11 cellular contexts compared by ENCODE assay signal in genomic region chr18:46169464-46169941, GRCh38.
DNase-seq lines count a peak whose midpoint lies in the region; ATAC-seq and TF ChIP-seq lines count a peak whose summit lies in the region.
"Had no signal": no experiment of that assay in that cellular context is flagged by ENCODE, and none has a peak within 500 bp of the region (broad histone marks: within the 10 kb centered on the region; RNA-seq: fewer than 3 reads in every experiment).

No MANE protein-coding gene starts in this region.

- H2AFZ ChIP-seq in mesenchymal stem cell (ENCODE audit: low read depth, low read length), result peak overlapping the region; percentile 36

- no peak overlapping the region for H2BK15ac ChIP-seq in mesenchymal stem cell (ENCODE audit: low read depth, poor library complexity, severe bottlenecking)

- TF ChIP-seq EP300 in Ishikawa (IDR thresholded peaks at IDR 0.05; ENCODE audit: borderline replicate concordance), result no peak

- peak overlapping the region in 1 of 2 experiments; percentile 23 for H3K23ac ChIP-seq in mesenchymal stem cell (ENCODE audit: low read length in 2 of 2)

- peak overlapping the region in 1 of 2 experiments; percentile 37 for H3K18ac ChIP-seq in mesenchymal stem cell (ENCODE audit: low read depth in 1 of 2, low read length in 2 of 2)

- peak; percentile 37 for DNase-seq in COLO829 (ENCODE audit: low spot score)
- DNase-seq in astrocyte of the cerebellum (ENCODE audit: low read depth), result peak; percentile 53
- peak; percentile 74 for DNase-seq in mesenchymal stem cell
- DNase-seq in left ventricle myocardium inferior, result no peak
- no peak for DNase-seq in mucosa of gallbladder (ENCODE audit: low spot score)
- DNase-seq in tibial artery, result no peak
- DNase-seq: GDM1, NCI-H446 had no signal

- H3K27ac ChIP-seq in mesenchymal stem cell (ENCODE audit: low read length, poor library complexity, severe bottlenecking), result no peak overlapping the region
- H3K27ac ChIP-seq in left ventricle myocardium inferior (replicated peaks), result no peak overlapping the region
- no peak overlapping the region for H3K27ac ChIP-seq in tibial artery
- H3K27ac ChIP-seq: neutrophil had no signal

- H3K36me3 ChIP-seq in mesenchymal stem cell (ENCODE audit: control insufficient read depth in 1 of 2, insufficient read depth in 2 of 2, low read depth in 1 of 2, low read length in 2 of 2), result peaks cover 0 to 4% of the 10 kb centered on the region in 2 experiments
- H3K36me3 ChIP-seq in left ventricle myocardium inferior, result no peaks in the 10 kb centered on the region
- no peaks in the 10 kb centered on the region for H3K36me3 ChIP-seq in tibial artery
- H3K36me3 ChIP-seq: neutrophil had no signal

- in situ Hi-C loops in astrocyte of the cerebellum (cut with HindIII; ENCODE audit: low sequenced_read_pairs), result no loop called here

- H4K91ac ChIP-seq in mesenchymal stem cell (ENCODE audit: low read length), result no peak overlapping the region

- TF ChIP-seq CTCF in astrocyte of the cerebellum (IDR thresholded peaks at IDR 0.05; ENCODE audit: low read depth, low read length, missing control alignments) (no peak), left ventricle myocardium inferior (IDR thresholded peaks at IDR 0.05; ENCODE audit: borderline replicate concordance) (no peak), tibial artery (IDR thresholded peaks at IDR 0.05) (no peak)

- no peak for TF ChIP-seq RAD21 in Ishikawa (IDR thresholded peaks at IDR 0.05; ENCODE audit: low read depth)

- no peak overlapping the region for H2BK5ac ChIP-seq in mesenchymal stem cell (ENCODE audit: low read depth, low read length, poor library complexity, severe bottlenecking)

- no peaks in the 10 kb centered on the region for H3K9me3 ChIP-seq in mesenchymal stem cell (ENCODE audit: control insufficient read depth, low read length)
- no peaks in the 10 kb centered on the region for H3K9me3 ChIP-seq in left ventricle myocardium inferior (replicated peaks)
- H3K9me3 ChIP-seq in tibial artery, result no peaks in the 10 kb centered on the region
- H3K9me3 ChIP-seq: neutrophil had no signal

- H3K4me2 ChIP-seq in mesenchymal stem cell (ENCODE audit: low read length, poor library complexity, severe bottlenecking), result no peak overlapping the region

- no peak overlapping the region for H3K9ac ChIP-seq in mesenchymal stem cell (ENCODE audit: low read length)

- peaks cover 8% of the 10 kb centered on the region for H3K4me1 ChIP-seq in mesenchymal stem cell (ENCODE audit: control insufficient read depth, insufficient read depth, low read depth, low read length)
- peaks cover 15% of the 10 kb centered on the region for H3K4me1 ChIP-seq in left ventricle myocardium inferior
- H3K4me1 ChIP-seq in tibial artery, result peaks cover 0 to 4% (median 0%) of the 10 kb centered on the region in 4 donors

- WGBS in mesenchymal stem cell, result 47% methylated on average over 6 of the region's 6 CpGs

- H4K8ac ChIP-seq in mesenchymal stem cell (ENCODE audit: low read length), result no peak overlapping the region

- peak overlapping the region in 1 of 2 experiments; percentile 42 for H2BK12ac ChIP-seq in mesenchymal stem cell (ENCODE audit: low read length in 2 of 2)

- no peak overlapping the region for H2AK5ac ChIP-seq in mesenchymal stem cell (ENCODE audit: low read length, severe bottlenecking)

- H3K4me3 ChIP-seq in astrocyte of the cerebellum (ENCODE audit: low read depth, low read length) (no peak overlapping the region), mesenchymal stem cell (ENCODE audit: insufficient read depth in 1 of 2, low read depth in 1 of 2, low read length in 2 of 2) (no peak overlapping the region), left ventricle myocardium inferior (no peak overlapping the region), tibial artery (no peak overlapping the region)

- no peak for ATAC-seq in GM21390 (IDR thresholded peaks at IDR 0.05; ENCODE audit: unreplicated experiment)

- intact Hi-C loops in left ventricle myocardium inferior (cut with micrococcal nuclease), result loop anchor here (10.0 kb wide), 1 partner anchor 485 kb away; the partner anchor contains the start of gene LOXHD1
- intact Hi-C loops in tibial artery (cut with DNase I; ENCODE audit: low total_unique reads), result loop anchor here (10.0 kb wide), 1 partner anchor 225 kb away; no protein-coding TSS in a partner anchor

- no peak overlapping the region for H3K4ac ChIP-seq in mesenchymal stem cell (ENCODE audit: low read depth in 1 of 2, low read length in 2 of 2)

- no peak overlapping the region for H2BK120ac ChIP-seq in mesenchymal stem cell (ENCODE audit: low read depth, low read length)

- no peaks in the 10 kb centered on the region for H3K79me1 ChIP-seq in mesenchymal stem cell (replicated peaks; ENCODE audit: low read length, poor library complexity, severe bottlenecking)

- no peak overlapping the region for H3K14ac ChIP-seq in mesenchymal stem cell (ENCODE audit: low read length in 2 of 2)

- H3K27me3 ChIP-seq in mesenchymal stem cell (ENCODE audit: control insufficient read depth in 1 of 2, insufficient read depth in 1 of 2, low read length in 2 of 2) (no peaks in the 10 kb centered on the region), left ventricle myocardium inferior (ENCODE audit: low read depth) (no peaks in the 10 kb centered on the region), tibial artery (no peaks in the 10 kb centered on the region)
- H3K27me3 ChIP-seq: neutrophil had no signal

TF ChIP-seq in Ishikawa, 13 proteins besides CTCF, POLR2A, EP300 and RAD21:
- peak; percentile 56 for TF ChIP-seq MAX (IDR thresholded peaks at IDR 0.05)
- no peak for TF ChIP-seq FOXM1 (IDR thresholded peaks at IDR 0.05; ENCODE audit: borderline replicate concordance, low read depth)
- TF ChIP-seq USF1 (IDR thresholded peaks at IDR 0.05), result no peak

Comparison
In these comparisons a context has a peak if more than half of its experiments do, and no peak if none do; other contexts are left out.
1. DNase-seq: peak in COLO829 (single experiment), astrocyte of the cerebellum (single experiment) and mesenchymal stem cell (single experiment); none in left ventricle myocardium inferior (single experiment), mucosa of gallbladder (single experiment) and tibial artery (0 of 2).